1 cellular context compared by ENCODE assay signal in genomic region chr11:2268911-2269600, GRCh38.
TF ChIP-seq lines count a peak whose summit lies in the region.

No MANE protein-coding gene starts in this region.

TF ChIP-seq in HepG2, 621 proteins besides CTCF, POLR2A, EP300 and RAD21 (continued from another document and continues in another):
- TF ChIP-seq ZBTB46 (CRISPR knock-in tag; IDR thresholded peaks at IDR 0.05; ENCODE audit: borderline replicate concordance) (no peak), ZBTB7A (CRISPR knock-in tag; IDR thresholded peaks at IDR 0.05) (no peak), SP1 (IDR thresholded peaks at IDR 0.05) (no peak), SP1 (CRISPR knock-in tag; IDR thresholded peaks at IDR 0.05) (no peak), MED8 (CRISPR knock-in tag; IDR thresholded peaks at IDR 0.05; ENCODE audit: insufficient replicate concordance) (no peak), E2F2 (CRISPR knock-in tag; IDR thresholded peaks at IDR 0.05; ENCODE audit: borderline replicate concordance) (no peak), HOXD1 (CRISPR knock-in tag; IDR thresholded peaks at IDR 0.05) (no peak), RERE (CRISPR knock-in tag; IDR thresholded peaks at IDR 0.05; ENCODE audit: low read depth) (0 out of 2 replicates have a peak, but pooled peaks have one; percentile 28), ZNF543 (CRISPR knock-in tag; IDR thresholded peaks at IDR 0.05) (no peak), JUN (CRISPR knock-in tag; IDR thresholded peaks at IDR 0.05) (no peak), ZNF598 (CRISPR knock-in tag; IDR thresholded peaks at IDR 0.05; ENCODE audit: borderline replicate concordance) (no peak), TBX2 (CRISPR knock-in tag; IDR thresholded peaks at IDR 0.05; ENCODE audit: borderline replicate concordance) (no peak), ZFX (CRISPR knock-in tag; IDR thresholded peaks at IDR 0.05; ENCODE audit: low read depth) (0 out of 2 replicates have a peak, but pooled peaks have one; percentile 34), ZNF710 (CRISPR knock-in tag; IDR thresholded peaks at IDR 0.05; ENCODE audit: borderline replicate concordance) (0 out of 2 replicates have a peak, but pooled peaks have one; percentile 3), RFX5 (IDR thresholded peaks at IDR 0.05; ENCODE audit: low read depth, low read length) (no peak), HNRNPLL (IDR thresholded peaks at IDR 0.05; ENCODE audit: low read depth, low read length, poor library complexity, severe bottlenecking) (peak; percentile 43), XBP1 (CRISPR knock-in tag; IDR thresholded peaks at IDR 0.05) (no peak), SRF (IDR thresholded peaks at IDR 0.05; ENCODE audit: low read depth, low read length) (no peak), ZSCAN9 (CRISPR knock-in tag; IDR thresholded peaks at IDR 0.05; ENCODE audit: borderline replicate concordance) (no peak), ARNT (IDR thresholded peaks at IDR 0.05) (no peak), GLI4 (CRISPR knock-in tag; IDR thresholded peaks at IDR 0.05; ENCODE audit: borderline replicate concordance) (no peak), ARID2 (CRISPR knock-in tag; IDR thresholded peaks at IDR 0.05; ENCODE audit: borderline replicate concordance) (no peak), ZNF343 (CRISPR knock-in tag; IDR thresholded peaks at IDR 0.05) (no peak), CENPT (CRISPR knock-in tag; IDR thresholded peaks at IDR 0.05; ENCODE audit: low read depth) (no peak), HNF4A (CRISPR knock-in tag; IDR thresholded peaks at IDR 0.05) (no peak), ZFP90 (CRISPR knock-in tag; IDR thresholded peaks at IDR 0.05; ENCODE audit: borderline replicate concordance) (no peak), CENPX (CRISPR knock-in tag; IDR thresholded peaks at IDR 0.05) (no peak), POLR2AphosphoS2 (IDR thresholded peaks at IDR 0.05; ENCODE audit: low read depth, low read length) (no peak), MAFF (IDR thresholded peaks at IDR 0.05; ENCODE audit: low read depth, low read length) (no peak), ZNF652 (CRISPR knock-in tag; IDR thresholded peaks at IDR 0.05; ENCODE audit: borderline replicate concordance, low read depth) (no peak), GTF3A (CRISPR knock-in tag; conservative IDR thresholded peaks at IDR 0.05) (no peak), ZNF296 (CRISPR knock-in tag; conservative IDR thresholded peaks at IDR 0.05) (no peak)
- TF ChIP-seq, protein P1, sequence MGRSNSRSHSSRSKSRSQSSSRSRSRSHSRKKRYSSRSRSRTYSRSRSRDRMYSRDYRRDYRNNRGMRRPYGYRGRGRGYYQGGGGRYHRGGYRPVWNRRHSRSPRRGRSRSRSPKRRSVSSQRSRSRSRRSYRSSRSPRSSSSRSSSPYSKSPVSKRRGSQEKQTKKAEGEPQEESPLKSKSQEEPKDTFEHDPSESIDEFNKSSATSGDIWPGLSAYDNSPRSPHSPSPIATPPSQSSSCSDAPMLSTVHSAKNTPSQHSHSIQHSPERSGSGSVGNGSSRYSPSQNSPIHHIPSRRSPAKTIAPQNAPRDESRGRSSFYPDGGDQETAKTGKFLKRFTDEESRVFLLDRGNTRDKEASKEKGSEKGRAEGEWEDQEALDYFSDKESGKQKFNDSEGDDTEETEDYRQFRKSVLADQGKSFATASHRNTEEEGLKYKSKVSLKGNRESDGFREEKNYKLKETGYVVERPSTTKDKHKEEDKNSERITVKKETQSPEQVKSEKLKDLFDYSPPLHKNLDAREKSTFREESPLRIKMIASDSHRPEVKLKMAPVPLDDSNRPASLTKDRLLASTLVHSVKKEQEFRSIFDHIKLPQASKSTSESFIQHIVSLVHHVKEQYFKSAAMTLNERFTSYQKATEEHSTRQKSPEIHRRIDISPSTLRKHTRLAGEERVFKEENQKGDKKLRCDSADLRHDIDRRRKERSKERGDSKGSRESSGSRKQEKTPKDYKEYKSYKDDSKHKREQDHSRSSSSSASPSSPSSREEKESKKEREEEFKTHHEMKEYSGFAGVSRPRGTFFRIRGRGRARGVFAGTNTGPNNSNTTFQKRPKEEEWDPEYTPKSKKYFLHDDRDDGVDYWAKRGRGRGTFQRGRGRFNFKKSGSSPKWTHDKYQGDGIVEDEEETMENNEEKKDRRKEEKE (IDR thresholded peaks at IDR 0.05): no peak
- TF ChIP-seq, protein P2, sequence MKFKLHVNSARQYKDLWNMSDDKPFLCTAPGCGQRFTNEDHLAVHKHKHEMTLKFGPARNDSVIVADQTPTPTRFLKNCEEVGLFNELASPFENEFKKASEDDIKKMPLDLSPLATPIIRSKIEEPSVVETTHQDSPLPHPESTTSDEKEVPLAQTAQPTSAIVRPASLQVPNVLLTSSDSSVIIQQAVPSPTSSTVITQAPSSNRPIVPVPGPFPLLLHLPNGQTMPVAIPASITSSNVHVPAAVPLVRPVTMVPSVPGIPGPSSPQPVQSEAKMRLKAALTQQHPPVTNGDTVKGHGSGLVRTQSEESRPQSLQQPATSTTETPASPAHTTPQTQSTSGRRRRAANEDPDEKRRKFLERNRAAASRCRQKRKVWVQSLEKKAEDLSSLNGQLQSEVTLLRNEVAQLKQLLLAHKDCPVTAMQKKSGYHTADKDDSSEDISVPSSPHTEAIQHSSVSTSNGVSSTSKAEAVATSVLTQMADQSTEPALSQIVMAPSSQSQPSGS (CRISPR knock-in tag; IDR thresholded peaks at IDR 0.05): peak; percentile 60
- TF ChIP-seq, protein P3, sequence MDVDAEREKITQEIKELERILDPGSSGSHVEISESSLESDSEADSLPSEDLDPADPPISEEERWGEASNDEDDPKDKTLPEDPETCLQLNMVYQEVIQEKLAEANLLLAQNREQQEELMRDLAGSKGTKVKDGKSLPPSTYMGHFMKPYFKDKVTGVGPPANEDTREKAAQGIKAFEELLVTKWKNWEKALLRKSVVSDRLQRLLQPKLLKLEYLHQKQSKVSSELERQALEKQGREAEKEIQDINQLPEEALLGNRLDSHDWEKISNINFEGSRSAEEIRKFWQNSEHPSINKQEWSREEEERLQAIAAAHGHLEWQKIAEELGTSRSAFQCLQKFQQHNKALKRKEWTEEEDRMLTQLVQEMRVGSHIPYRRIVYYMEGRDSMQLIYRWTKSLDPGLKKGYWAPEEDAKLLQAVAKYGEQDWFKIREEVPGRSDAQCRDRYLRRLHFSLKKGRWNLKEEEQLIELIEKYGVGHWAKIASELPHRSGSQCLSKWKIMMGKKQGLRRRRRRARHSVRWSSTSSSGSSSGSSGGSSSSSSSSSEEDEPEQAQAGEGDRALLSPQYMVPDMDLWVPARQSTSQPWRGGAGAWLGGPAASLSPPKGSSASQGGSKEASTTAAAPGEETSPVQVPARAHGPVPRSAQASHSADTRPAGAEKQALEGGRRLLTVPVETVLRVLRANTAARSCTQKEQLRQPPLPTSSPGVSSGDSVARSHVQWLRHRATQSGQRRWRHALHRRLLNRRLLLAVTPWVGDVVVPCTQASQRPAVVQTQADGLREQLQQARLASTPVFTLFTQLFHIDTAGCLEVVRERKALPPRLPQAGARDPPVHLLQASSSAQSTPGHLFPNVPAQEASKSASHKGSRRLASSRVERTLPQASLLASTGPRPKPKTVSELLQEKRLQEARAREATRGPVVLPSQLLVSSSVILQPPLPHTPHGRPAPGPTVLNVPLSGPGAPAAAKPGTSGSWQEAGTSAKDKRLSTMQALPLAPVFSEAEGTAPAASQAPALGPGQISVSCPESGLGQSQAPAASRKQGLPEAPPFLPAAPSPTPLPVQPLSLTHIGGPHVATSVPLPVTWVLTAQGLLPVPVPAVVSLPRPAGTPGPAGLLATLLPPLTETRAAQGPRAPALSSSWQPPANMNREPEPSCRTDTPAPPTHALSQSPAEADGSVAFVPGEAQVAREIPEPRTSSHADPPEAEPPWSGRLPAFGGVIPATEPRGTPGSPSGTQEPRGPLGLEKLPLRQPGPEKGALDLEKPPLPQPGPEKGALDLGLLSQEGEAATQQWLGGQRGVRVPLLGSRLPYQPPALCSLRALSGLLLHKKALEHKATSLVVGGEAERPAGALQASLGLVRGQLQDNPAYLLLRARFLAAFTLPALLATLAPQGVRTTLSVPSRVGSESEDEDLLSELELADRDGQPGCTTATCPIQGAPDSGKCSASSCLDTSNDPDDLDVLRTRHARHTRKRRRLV (CRISPR knock-in tag; IDR thresholded peaks at IDR 0.05): no peak
- TF ChIP-seq, protein P4, sequence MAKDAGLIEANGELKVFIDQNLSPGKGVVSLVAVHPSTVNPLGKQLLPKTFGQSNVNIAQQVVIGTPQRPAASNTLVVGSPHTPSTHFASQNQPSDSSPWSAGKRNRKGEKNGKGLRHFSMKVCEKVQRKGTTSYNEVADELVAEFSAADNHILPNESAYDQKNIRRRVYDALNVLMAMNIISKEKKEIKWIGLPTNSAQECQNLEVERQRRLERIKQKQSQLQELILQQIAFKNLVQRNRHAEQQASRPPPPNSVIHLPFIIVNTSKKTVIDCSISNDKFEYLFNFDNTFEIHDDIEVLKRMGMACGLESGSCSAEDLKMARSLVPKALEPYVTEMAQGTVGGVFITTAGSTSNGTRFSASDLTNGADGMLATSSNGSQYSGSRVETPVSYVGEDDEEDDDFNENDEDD (CRISPR knock-in tag; IDR thresholded peaks at IDR 0.05; ENCODE audit: borderline replicate concordance): peak; percentile 76; the same call in 1 of the 2 replicates
- TF ChIP-seq, protein P5, sequence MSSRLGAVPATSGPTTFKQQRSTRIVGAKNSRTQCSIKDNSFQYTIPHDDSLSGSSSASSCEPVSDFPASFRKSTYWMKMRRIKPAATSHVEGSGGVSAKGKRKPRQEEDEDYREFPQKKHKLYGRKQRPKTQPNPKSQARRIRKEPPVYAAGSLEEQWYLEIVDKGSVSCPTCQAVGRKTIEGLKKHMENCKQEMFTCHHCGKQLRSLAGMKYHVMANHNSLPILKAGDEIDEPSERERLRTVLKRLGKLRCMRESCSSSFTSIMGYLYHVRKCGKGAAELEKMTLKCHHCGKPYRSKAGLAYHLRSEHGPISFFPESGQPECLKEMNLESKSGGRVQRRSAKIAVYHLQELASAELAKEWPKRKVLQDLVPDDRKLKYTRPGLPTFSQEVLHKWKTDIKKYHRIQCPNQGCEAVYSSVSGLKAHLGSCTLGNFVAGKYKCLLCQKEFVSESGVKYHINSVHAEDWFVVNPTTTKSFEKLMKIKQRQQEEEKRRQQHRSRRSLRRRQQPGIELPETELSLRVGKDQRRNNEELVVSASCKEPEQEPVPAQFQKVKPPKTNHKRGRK (CRISPR knock-in tag; IDR thresholded peaks at IDR 0.05): no peak
